In genomic region chr10:43053825-43054224, GRCh38 we compare ENCODE assay signal across 22 cellular contexts.
"Had no signal": no experiment of that assay in that cellular context is flagged by ENCODE, and none has a peak within 500 bp of the region (broad histone marks: within the 10 kb centered on the region; RNA-seq: fewer than 3 reads in every experiment).

No MANE protein-coding gene starts in this region.

- DNase-seq: dermis blood vessel endothelial cell; effector CD4-positive, alpha-beta T cell; foreskin melanocyte; heart left ventricle; hippocampal formation; kidney glomerular epithelial cell; lower lobe of right lung; midbrain; nephron progenitor cell; retina; stimulated activated CD4-positive, alpha-beta T cell treated with anti-CD3 and anti-CD28 coated beads, Interleukin-15, amount 100 ng/mL, for 24 hours; stimulated activated CD4-positive, alpha-beta T cell treated with anti-CD3 and anti-CD28 coated beads, Interleukin-1b, Interleukin-23, amount 100 ng/mL, for 48 hours; stimulated activated CD4-positive, alpha-beta T cell treated with anti-CD3 and anti-CD28 coated beads, Interleukin-4, amount 100 ng/mL, for 4 hours; stimulated activated naive CD4-positive, alpha-beta T cell; stomach; substantia nigra; trophoblast cell had no signal

- H3K9me3 Mint-ChIP-seq: memory B cell, nephron progenitor cell had no signal

- H3K4me1 Mint-ChIP-seq: memory B cell had no signal

- H3K27ac Mint-ChIP-seq: memory B cell, nephron progenitor cell had no signal

- H3K9me3 ChIP-seq: heart left ventricle, lower lobe of right lung, psoas muscle, spleen, stomach, thoracic aorta had no signal

- ATAC-seq: heart left ventricle, lower lobe of right lung, psoas muscle, sciatic nerve had no signal

- H3K4me3 ChIP-seq: heart left ventricle, lower lobe of right lung, psoas muscle, spleen, stomach, thoracic aorta had no signal

- H3K36me3 ChIP-seq: heart left ventricle, lower lobe of right lung, spleen, stomach, thoracic aorta had no signal

- H3K4me3 Mint-ChIP-seq: memory B cell, nephron progenitor cell had no signal

- H3K27ac ChIP-seq: heart left ventricle, lower lobe of right lung, psoas muscle, spleen, stomach, thoracic aorta had no signal

- H3K36me3 Mint-ChIP-seq: memory B cell had no signal

- H3K4me1 ChIP-seq: heart left ventricle, lower lobe of right lung, psoas muscle, spleen, stomach had no signal
